Comparison of ENCODE assay signal across 12 cellular contexts in genomic region chr11:112459001-112459400, GRCh38.
DNase-seq lines count a peak whose midpoint lies in the region; ATAC-seq, FAIRE-seq and TF ChIP-seq lines count a peak whose summit lies in the region.
"Had no signal": no experiment of that assay in that cellular context is flagged by ENCODE, and none has a peak within 500 bp of the region (broad histone marks: within the 10 kb centered on the region; RNA-seq: fewer than 3 reads in every experiment).

No MANE protein-coding gene starts in this region.

- intact Hi-C loops in PC-3 (cut with micrococcal nuclease): no loop called here
- intact Hi-C loops in CD4-positive, alpha-beta T cell (cut with DNase I, micrococcal nuclease): loop anchor here in 1 of 2 experiments (10.0 kb wide), 1 partner anchor 234 kb away; the partner anchor contains the start of gene PTS

- no peaks in the 10 kb centered on the region for H3K36me3 ChIP-seq in PC-3 (ENCODE audit: low read depth, low read length)
- no peaks in the 10 kb centered on the region for H3K36me3 ChIP-seq in effector memory CD4-positive, alpha-beta T cell (ENCODE audit: control insufficient read depth, insufficient read depth, low read length)
- no peaks in the 10 kb centered on the region for H3K36me3 ChIP-seq in small intestine (ENCODE audit: control insufficient read depth in 2 of 2, insufficient read depth in 2 of 2, low read length in 2 of 2)
- H3K36me3 ChIP-seq: thoracic aorta had no signal

- H3K4me3 Mint-ChIP-seq in CD4-positive, alpha-beta T cell: no peak overlapping the region
- H3K4me3 Mint-ChIP-seq: activated naive CD8-positive, alpha-beta T cell; naive B cell had no signal

- no peak overlapping the region for H3K27ac Mint-ChIP-seq in CD4-positive, alpha-beta T cell
- H3K27ac Mint-ChIP-seq: activated naive CD8-positive, alpha-beta T cell; naive B cell had no signal

- no peaks in the 10 kb centered on the region for H3K27me3 Mint-ChIP-seq in CD4-positive, alpha-beta T cell
- H3K27me3 Mint-ChIP-seq: activated naive CD8-positive, alpha-beta T cell had no signal

- H3K79me2 ChIP-seq in PC-3 (ENCODE audit: low read length): no peaks in the 10 kb centered on the region

- WGBS in small intestine, 3 donors: 19 to 51% (median 39%) methylated on average over 4 of the region's 4 CpGs

- H3F3A ChIP-seq in PC-3 (ENCODE audit: low read length, unreplicated experiment): no peaks in the 10 kb centered on the region

- H3K9ac ChIP-seq in PC-3 (ENCODE audit: low read length): peak overlapping the region; percentile 3; the same call in 1 of the 2 replicates

- FAIRE-seq in GM19239 (lab: Jason Lieb, UNC) (peak; percentile 21), small intestine (lab: Jason Lieb, UNC) (no peak)

- BruUV-seq in PC-3 (replicated peaks; lab: Mats Ljungman, UMichigan): no TSS peak

- peak overlapping the region; percentile 79 for H3K4me2 ChIP-seq in PC-3 (ENCODE audit: low read length)

- peak overlapping the region; percentile 69 for H2AFZ ChIP-seq in PC-3 (ENCODE audit: low read length)

- CTCF ChIA-PET in PC-3 (lab: Charles Lee): no interaction called here
- CTCF ChIA-PET in CD4-positive, alpha-beta T cell (lab: Charles Lee): no interaction called here

- H3K36me3 Mint-ChIP-seq in CD4-positive, alpha-beta T cell (ENCODE audit: low read depth): no peaks in the 10 kb centered on the region
- H3K36me3 Mint-ChIP-seq: activated naive CD8-positive, alpha-beta T cell; naive B cell had no signal

- no peak for TF ChIP-seq CTCF in PC-3 (conservative IDR thresholded peaks at IDR 0.05; ENCODE audit: low read depth, low read length)
- no peak for TF ChIP-seq CTCF in CD4-positive, alpha-beta T cell (IDR thresholded peaks at IDR 0.05)

- peaks cover 11% of the 10 kb centered on the region; the same call in 1 of the 2 replicates for H3K27me3 ChIP-seq in PC-3 (ENCODE audit: low read length)
- H3K27me3 ChIP-seq in effector memory CD4-positive, alpha-beta T cell (replicated peaks; ENCODE audit: control insufficient read depth, insufficient read depth, low read length, poor library complexity, severe bottlenecking): no peaks in the 10 kb centered on the region
- no peaks in the 10 kb centered on the region for H3K27me3 ChIP-seq in small intestine (ENCODE audit: control insufficient read depth in 2 of 2, insufficient read depth in 2 of 2, low read length in 2 of 2)
- no peaks in the 10 kb centered on the region for H3K27me3 ChIP-seq in CD4-positive, alpha-beta T cell (ENCODE audit: control insufficient read depth, insufficient read depth, low read length)

- no peaks in the 10 kb centered on the region for H3K9me3 ChIP-seq in PC-3 (ENCODE audit: low read length)
- no peaks in the 10 kb centered on the region for H3K9me3 ChIP-seq in effector memory CD4-positive, alpha-beta T cell (ENCODE audit: control insufficient read depth, low read length)
- H3K9me3 ChIP-seq in small intestine (ENCODE audit: control insufficient read depth, low read depth): no peaks in the 10 kb centered on the region
- no peaks in the 10 kb centered on the region for H3K9me3 ChIP-seq in CD4-positive, alpha-beta T cell (ENCODE audit: control insufficient read depth, low read length)
- H3K9me3 ChIP-seq: thoracic aorta had no signal

- peak overlapping the region; percentile 67 for H3K4me3 ChIP-seq in PC-3 (ENCODE audit: low read length)
- H3K4me3 ChIP-seq in effector memory CD4-positive, alpha-beta T cell (ENCODE audit: insufficient read depth, low read depth, low read length, poor library complexity, severe bottlenecking): peak overlapping the region; percentile 15
- H3K4me3 ChIP-seq in small intestine (ENCODE audit: low read depth in 1 of 2, low read length in 2 of 2): no peak overlapping the region
- H3K4me3 ChIP-seq: thoracic aorta had no signal

- H3K27ac ChIP-seq in PC-3 (ENCODE audit: low read length) (no peak overlapping the region), small intestine (ENCODE audit: low read depth in 1 of 2, low read length in 1 of 2) (no peak overlapping the region)
- H3K27ac ChIP-seq in effector memory CD4-positive, alpha-beta T cell (ENCODE audit: insufficient read depth, low read length, poor library complexity, severe bottlenecking): no peak overlapping the region
- H3K27ac ChIP-seq in CD4-positive, alpha-beta T cell (ENCODE audit: low read depth, low read length): no peak overlapping the region
- H3K27ac ChIP-seq: thoracic aorta had no signal

- no peaks in the 10 kb centered on the region for H3K9me3 Mint-ChIP-seq in CD4-positive, alpha-beta T cell

- H3K9me2 ChIP-seq in PC-3 (replicated peaks; ENCODE audit: low read length): no peaks in the 10 kb centered on the region

- H3K4me1 ChIP-seq in PC-3 (ENCODE audit: insufficient read depth, low read length): 0 out of 2 replicates have a peak, but pooled peaks cover 6% of the 10 kb centered on the region
- no peaks in the 10 kb centered on the region for H3K4me1 ChIP-seq in effector memory CD4-positive, alpha-beta T cell (ENCODE audit: control insufficient read depth, insufficient read depth, low read length, poor library complexity, severe bottlenecking)
- H3K4me1 ChIP-seq in small intestine (ENCODE audit: control insufficient read depth in 2 of 2, insufficient read depth in 1 of 2, low read depth in 1 of 2, low read length in 1 of 2): peaks cover 2 to 3% of the 10 kb centered on the region in 2 donors

- ATAC-seq in PC-3 (no peak), GM19395 (IDR thresholded peaks at IDR 0.05; ENCODE audit: unreplicated experiment) (no peak)
- ATAC-seq in CD4-positive, alpha-beta T cell (ENCODE audit: poor library complexity): no peak

- DNase-seq in GM19239 (ENCODE audit: insufficient read length, low spot score): no peak
- no peak for DNase-seq in PC-3
- DNase-seq in effector memory CD4-positive, alpha-beta T cell: no peak
- DNase-seq in small intestine: peak; percentile 38
- no peak for DNase-seq in NCI-H1436 (lab: John Stamatoyannopoulos, UW)
- no peak for DNase-seq in CD4-positive, alpha-beta T cell
- DNase-seq: DMS 273 treated with DMSO at 0.1 percent for 48 hours, naive B cell, NCI-H187 had no signal

- no peaks in the 10 kb centered on the region for H4K20me1 ChIP-seq in PC-3 (ENCODE audit: low read length)

- no peaks in the 10 kb centered on the region for H3K4me1 Mint-ChIP-seq in CD4-positive, alpha-beta T cell (ENCODE audit: low read depth)
- H3K4me1 Mint-ChIP-seq: naive B cell had no signal

- POLR2A ChIA-PET in PC-3 (lab: Charles Lee; ENCODE audit: unreplicated experiment): no interaction called here
- POLR2A ChIA-PET in CD4-positive, alpha-beta T cell (lab: Charles Lee): no interaction called here

Comparison
In these comparisons a context has a peak if more than half of its experiments do, and no peak if none do; other contexts are left out.
1. H3K4me3 ChIP-seq: peak in PC-3 (single experiment) and effector memory CD4-positive, alpha-beta T cell (single experiment); none in small intestine (0 of 2).